Comparison of ENCODE assay signal across 14 cellular contexts in the genomic region with DNA sequence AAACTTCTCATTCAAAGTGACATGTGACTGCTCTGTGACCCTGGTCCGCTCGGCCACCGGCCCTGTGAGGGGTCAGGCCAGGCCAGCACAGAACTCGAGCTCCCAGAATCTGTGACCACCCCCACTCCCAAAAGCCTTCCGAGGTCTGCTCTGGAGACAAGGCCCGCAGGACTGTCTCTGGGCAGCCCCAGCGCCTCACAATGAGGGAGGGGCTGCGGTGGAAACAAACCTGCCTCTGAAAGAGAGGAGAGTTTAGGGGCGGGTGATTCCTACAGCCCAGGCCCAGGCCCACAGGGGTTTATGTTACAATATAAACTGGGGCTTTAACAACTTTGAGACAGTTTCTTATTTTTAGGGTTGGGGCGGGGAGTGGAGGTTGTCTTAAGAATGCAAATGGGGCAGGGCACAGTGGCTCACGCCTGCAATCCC. TPM values are rescaled to one million over a fixed set of nuclear protein-coding genes. Genes with fewer than 3 reads are reported as not detected.
A peak's percentile ranks its signal among the peaks of the same experiment; 100 is the strongest.
DNase-seq lines count a peak whose midpoint lies in the region; ATAC-seq and TF ChIP-seq lines count a peak whose summit lies in the region.
"Had no signal": no experiment of that assay in that cellular context is flagged by ENCODE, and none has a peak within 500 bp of the region (broad histone marks: within the 10 kb centered on the region; RNA-seq: fewer than 3 reads in every experiment).

No MANE protein-coding gene starts in this region.

- no peak for TF ChIP-seq CTCF in fibroblast of mammary gland (conservative IDR thresholded peaks at IDR 0.05; ENCODE audit: control insufficient read depth, insufficient read depth, low read depth, low read length)
- no peak for TF ChIP-seq CTCF in tibial nerve (IDR thresholded peaks at IDR 0.05)

- no peaks in the 10 kb centered on the region for H3K27me3 ChIP-seq in muscle layer of colon (ENCODE audit: control insufficient read depth in 1 of 2, insufficient read depth in 2 of 2, low read length in 2 of 2)
- no peaks in the 10 kb centered on the region for H3K27me3 ChIP-seq in tibial nerve

- ATAC-seq in HG02973 (IDR thresholded peaks at IDR 0.05; ENCODE audit: unreplicated experiment) (no peak), HG03521 (IDR thresholded peaks at IDR 0.05; ENCODE audit: unreplicated experiment) (no peak)
- ATAC-seq: activated T-cell treated with anti-CD3 and anti-CD28 coated beads, Interleukin-2, amount 50 U/mL, for 4 hours had no signal

- H3K4me3 Mint-ChIP-seq in T-helper 2 cell treated with Interferon-gamma antibody and Interleukin-4, amounts not matched to agents 5 μg/mL and 100 μg/mL, for 36 hours, result no peak overlapping the region
- H3K4me3 Mint-ChIP-seq: activated T-cell treated with anti-CD3 and anti-CD28 coated beads, Interleukin-2, amount 50 U/mL, for 4 hours; CD4-positive, CD25-positive, alpha-beta regulatory T cell had no signal

- H3K27ac Mint-ChIP-seq in T-helper 2 cell treated with Interferon-gamma antibody and Interleukin-4, amounts not matched to agents 5 μg/mL and 100 μg/mL, for 36 hours, result peak overlapping the region; percentile 64
- H3K27ac Mint-ChIP-seq: CD4-positive, CD25-positive, alpha-beta regulatory T cell had no signal

- H3K27ac ChIP-seq in muscle layer of colon (ENCODE audit: low read depth, low read length), result peak overlapping the region; percentile 19
- peak overlapping the region; percentile 11 to 85 (median 78) for H3K27ac ChIP-seq in tibial nerve
- no peak overlapping the region for H3K27ac ChIP-seq in substantia nigra (ENCODE audit: low read depth, low read length, poor library complexity, severe bottlenecking)
- H3K27ac ChIP-seq: 22Rv1 had no signal

- 15 to 42% methylated on average over 11 of the region's 11 CpGs for WGBS in tibial nerve, 2 donors

- no peaks in the 10 kb centered on the region for H3K9me3 Mint-ChIP-seq in T-helper 2 cell treated with Interferon-gamma antibody and Interleukin-4, amounts not matched to agents 5 μg/mL and 100 μg/mL, for 36 hours
- H3K9me3 Mint-ChIP-seq: activated T-cell treated with anti-CD3 and anti-CD28 coated beads, Interleukin-2, amount 50 U/mL, for 4 hours had no signal

- peak in 1 of 2 donors; percentile 42 for TF ChIP-seq EP300 in tibial nerve (IDR thresholded peaks at IDR 0.05)

- peaks cover 3% of the 10 kb centered on the region for H3K4me1 Mint-ChIP-seq in T-helper 2 cell treated with Interferon-gamma antibody and Interleukin-4, amounts not matched to agents 5 μg/mL and 100 μg/mL, for 36 hours (ENCODE audit: low read depth)
- H3K4me1 Mint-ChIP-seq: CD4-positive, CD25-positive, alpha-beta regulatory T cell had no signal

- H3K4me1 ChIP-seq in muscle layer of colon (ENCODE audit: insufficient read depth, low read length) (peaks cover 52% of the 10 kb centered on the region), tibial nerve (peaks cover 0 to 62% (median 31%) of the 10 kb centered on the region in 4 donors)

- H3K9me3 ChIP-seq in muscle layer of colon (ENCODE audit: low read length) (no peaks in the 10 kb centered on the region), tibial nerve (no peaks in the 10 kb centered on the region)

- H3K9ac ChIP-seq in muscle layer of colon (ENCODE audit: low read length), result no peak overlapping the region

- no peaks in the 10 kb centered on the region for H3K27me3 Mint-ChIP-seq in T-helper 2 cell treated with Interferon-gamma antibody and Interleukin-4, amounts not matched to agents 5 μg/mL and 100 μg/mL, for 36 hours (ENCODE audit: low read depth)

- H3K4me3 ChIP-seq in fibroblast of mammary gland (ENCODE audit: control insufficient read depth, low read depth, low read length), result no peak overlapping the region
- H3K4me3 ChIP-seq in muscle layer of colon (ENCODE audit: low read depth in 1 of 2, low read length in 2 of 2), result no peak overlapping the region
- H3K4me3 ChIP-seq in tibial nerve, result no peak overlapping the region

- H3K36me3 Mint-ChIP-seq in T-helper 2 cell treated with Interferon-gamma antibody and Interleukin-4, amounts not matched to agents 5 μg/mL and 100 μg/mL, for 36 hours (ENCODE audit: low read depth), result peaks cover 5% of the 10 kb centered on the region
- H3K36me3 Mint-ChIP-seq: CD4-positive, CD25-positive, alpha-beta regulatory T cell had no signal

- no peak for DNase-seq in T-helper 2 cell treated with Interferon-gamma antibody and Interleukin-4, amounts not matched to agents 5 μg/mL and 100 μg/mL, for 36 hours (ENCODE audit: low spot score)
- DNase-seq in T-helper 2 cell, result no peak
- DNase-seq in fibroblast of mammary gland (ENCODE audit: low read depth), result peak; percentile 48
- DNase-seq in tibial nerve (ENCODE audit: low spot score in 2 of 2), result no peak
- no peak for DNase-seq in substantia nigra (lab: John Stamatoyannopoulos, UW)
- DNase-seq: activated CD4-positive, alpha-beta T cell treated with anti-CD3 and anti-CD28 coated beads, Interleukin-2, amount 50 U/mL, for 4 hours; activated T-cell treated with anti-CD3 and anti-CD28 coated beads, Interleukin-2, amount 50 U/mL, for 4 hours; CD4-positive, CD25-positive, alpha-beta regulatory T cell; NCI-H2107; stimulated activated CD8-positive, alpha-beta memory T cell treated with anti-CD3 and anti-CD28 coated beads, Interleukin-4, amount 100 ng/mL, for 48 hours had no signal

- TF ChIP-seq POLR2A in tibial nerve (IDR thresholded peaks at IDR 0.05), result no peak

- no peaks in the 10 kb centered on the region for H3K36me3 ChIP-seq in muscle layer of colon (ENCODE audit: insufficient read depth, low read length)
- no peaks in the 10 kb centered on the region for H3K36me3 ChIP-seq in tibial nerve

RNA-seq across cellular contexts. Expression of gene IGFBP4, which starts 19.9 kb away (rescaled TPM):
- total RNA-seq in tibial nerve, result 1,000 to 10,000 TPM in 1 of 4 donors, 100 to 1,000 TPM in 3; 675 to 1,301 (median 748) TPM

RNA-seq across cellular contexts. Expression of gene TNS4, which starts 38.3 kb away (rescaled TPM):
- under 1 TPM in 1 of 4 donors, not detected in 3; 0.30 TPM for total RNA-seq in tibial nerve

RNA-seq across cellular contexts. Expression of gene TOP2A, which starts 45.4 kb away (rescaled TPM):
- total RNA-seq in tibial nerve, result 1 to 10 TPM in 3 of 4 donors, under 1 TPM in 1; 0.21 to 7.1 (median 2.6) TPM
